14 cellular contexts compared by ENCODE assay signal in genomic region chr18:13235981-13236380, GRCh38. TPM values are rescaled to one million over a fixed set of nuclear protein-coding genes. Genes with fewer than 3 reads are reported as not detected.
A peak's percentile ranks its signal among the peaks of the same experiment; 100 is the strongest.
DNase-seq lines count a peak whose midpoint lies in the region; ATAC-seq and TF ChIP-seq lines count a peak whose summit lies in the region.
"Had no signal": no experiment of that assay in that cellular context is flagged by ENCODE, and none has a peak within 500 bp of the region (broad histone marks: within the 10 kb centered on the region; RNA-seq: fewer than 3 reads in every experiment).

No MANE protein-coding gene starts in this region.

- in situ Hi-C loops in G401 (cut with HindIII; ENCODE audit: low sequenced_read_pairs), result no loop called here

- no peak overlapping the region for H2AFZ ChIP-seq in hepatocyte
- H2AFZ ChIP-seq: GM23248 had no signal

- no peak overlapping the region for H3K4me3 Mint-ChIP-seq in endothelial cell (ENCODE audit: unreplicated experiment)
- no peak overlapping the region for H3K4me3 Mint-ChIP-seq in HFFc6
- H3K4me3 Mint-ChIP-seq: activated T-cell treated with anti-CD3 and anti-CD28 coated beads, Interleukin-2, amount 50 U/mL, for 72 hours; CD4-positive, CD25-positive, alpha-beta regulatory T cell; stimulated activated effector memory CD8-positive, alpha-beta T cell treated with anti-CD3 and anti-CD28 coated beads, Interleukin-12 subunit alpha, Interleukin-12 subunit beta, amount 100 ng/mL, for 72 hours had no signal

- H3K4me3 ChIP-seq in body of pancreas (no peak overlapping the region), hepatocyte (no peak overlapping the region), skeletal muscle tissue (ENCODE audit: low read length in 3 of 3) (no peak overlapping the region)
- H3K4me3 ChIP-seq: GM23248, prostate gland had no signal

- peaks cover 16% of the 10 kb centered on the region for H4K20me1 ChIP-seq in hepatocyte (ENCODE audit: insufficient read depth, poor library complexity, severe bottlenecking)

- no peak for TF ChIP-seq CTCF in body of pancreas (IDR thresholded peaks at IDR 0.05)
- no peak for TF ChIP-seq CTCF in hepatocyte (IDR thresholded peaks at IDR 0.05; ENCODE audit: poor library complexity)
- TF ChIP-seq CTCF in endothelial cell (IDR thresholded peaks at IDR 0.05; ENCODE audit: unreplicated experiment), result no peak
- TF ChIP-seq CTCF in HFFc6 (IDR thresholded peaks at IDR 0.05), result no peak

- peak overlapping the region; percentile 7 for H3K4me2 ChIP-seq in hepatocyte

- H3K36me3 ChIP-seq in body of pancreas (replicated peaks in 1 of 2; ENCODE audit: insufficient read depth in 1 of 2, low read depth in 2 of 2) (no peaks in the 10 kb centered on the region), hepatocyte (replicated peaks; ENCODE audit: insufficient read depth, low read depth) (no peaks in the 10 kb centered on the region), skeletal muscle tissue (ENCODE audit: control insufficient read depth in 3 of 3, insufficient read depth in 3 of 3, low read length in 3 of 3) (no peaks in the 10 kb centered on the region)
- H3K36me3 ChIP-seq: prostate gland had no signal

- H3K9me3 Mint-ChIP-seq in endothelial cell (ENCODE audit: unreplicated experiment), result no peaks in the 10 kb centered on the region
- H3K9me3 Mint-ChIP-seq in HFFc6, result no peaks in the 10 kb centered on the region; the same call in 1 of the 2 replicates
- H3K9me3 Mint-ChIP-seq: activated T-cell treated with anti-CD3 and anti-CD28 coated beads, Interleukin-2, amount 50 U/mL, for 72 hours; CD4-positive, CD25-positive, alpha-beta regulatory T cell; stimulated activated effector memory CD8-positive, alpha-beta T cell treated with anti-CD3 and anti-CD28 coated beads, Interleukin-12 subunit alpha, Interleukin-12 subunit beta, amount 100 ng/mL, for 72 hours had no signal

- no peaks in the 10 kb centered on the region for H3K9me2 ChIP-seq in hepatocyte (replicated peaks; ENCODE audit: insufficient read depth)

- H3K4me1 ChIP-seq in body of pancreas (no peaks in the 10 kb centered on the region), hepatocyte (ENCODE audit: insufficient read depth) (peaks cover 4% of the 10 kb centered on the region), skeletal muscle tissue (ENCODE audit: control insufficient read depth in 3 of 3, insufficient read depth in 3 of 3, low read length in 3 of 3) (peaks cover 20 to 32% (median 23%) of the 10 kb centered on the region in 3 donors)
- H3K4me1 ChIP-seq: prostate gland had no signal

- H3K27ac ChIP-seq in body of pancreas (no peak overlapping the region), hepatocyte (peak overlapping the region; percentile 9), skeletal muscle tissue (ENCODE audit: low read depth, low read length) (peak overlapping the region; percentile 67)
- H3K27ac ChIP-seq: GM23248, prostate gland had no signal

- intact Hi-C loops in body of pancreas (cut with DNase I), result no loop called here

- H3K79me2 ChIP-seq in hepatocyte, result peaks cover 8% of the 10 kb centered on the region

- peak; percentile 37 for ATAC-seq in body of pancreas
- ATAC-seq: activated T-cell treated with anti-CD3 and anti-CD28 coated beads, Interleukin-2, amount 50 U/mL, for 72 hours; stimulated activated effector memory CD8-positive, alpha-beta T cell treated with anti-CD3 and anti-CD28 coated beads, Interleukin-12 subunit alpha, Interleukin-12 subunit beta, amount 100 ng/mL, for 72 hours had no signal

- H3K27me3 ChIP-seq in body of pancreas, result no peaks in the 10 kb centered on the region
- H3K27me3 ChIP-seq in hepatocyte, result no peaks in the 10 kb centered on the region
- no peaks in the 10 kb centered on the region for H3K27me3 ChIP-seq in skeletal muscle tissue (ENCODE audit: control insufficient read depth in 3 of 3, insufficient read depth in 3 of 3, low read length in 3 of 3)

- H3K27ac Mint-ChIP-seq in endothelial cell (ENCODE audit: unreplicated experiment), result no peak overlapping the region
- no peak overlapping the region for H3K27ac Mint-ChIP-seq in HFFc6
- H3K27ac Mint-ChIP-seq: activated T-cell treated with anti-CD3 and anti-CD28 coated beads, Interleukin-2, amount 50 U/mL, for 72 hours; CD4-positive, CD25-positive, alpha-beta regulatory T cell; stimulated activated effector memory CD8-positive, alpha-beta T cell treated with anti-CD3 and anti-CD28 coated beads, Interleukin-12 subunit alpha, Interleukin-12 subunit beta, amount 100 ng/mL, for 72 hours had no signal

- H3K4me1 Mint-ChIP-seq in endothelial cell (ENCODE audit: unreplicated experiment) (no peaks in the 10 kb centered on the region), HFFc6 (ENCODE audit: low read depth) (no peaks in the 10 kb centered on the region)
- H3K4me1 Mint-ChIP-seq: stimulated activated effector memory CD8-positive, alpha-beta T cell treated with anti-CD3 and anti-CD28 coated beads, Interleukin-12 subunit alpha, Interleukin-12 subunit beta, amount 100 ng/mL, for 72 hours had no signal

- H3K36me3 Mint-ChIP-seq in endothelial cell (ENCODE audit: low read depth, unreplicated experiment) (peaks cover 6% of the 10 kb centered on the region), HFFc6 (ENCODE audit: low read depth) (no peaks in the 10 kb centered on the region)
- H3K36me3 Mint-ChIP-seq: CD4-positive, CD25-positive, alpha-beta regulatory T cell; stimulated activated effector memory CD8-positive, alpha-beta T cell treated with anti-CD3 and anti-CD28 coated beads, Interleukin-12 subunit alpha, Interleukin-12 subunit beta, amount 100 ng/mL, for 72 hours had no signal

- no peak for TF ChIP-seq POLR2A in body of pancreas (IDR thresholded peaks at IDR 0.05)

- H3K27me3 Mint-ChIP-seq in endothelial cell (ENCODE audit: unreplicated experiment) (peaks cover 4% of the 10 kb centered on the region), HFFc6 (ENCODE audit: insufficient read depth) (peaks cover 14% of the 10 kb centered on the region)

- 80 to 83% methylated on average over 8 of the region's 8 CpGs for WGBS in body of pancreas, 2 donors
- 53% methylated on average over 8 of the region's 8 CpGs for WGBS in hepatocyte (ENCODE audit: low lambda C conversion rate, missing lambda C conversion rate)

- no peaks in the 10 kb centered on the region for H3K9me3 ChIP-seq in body of pancreas
- H3K9me3 ChIP-seq in hepatocyte (ENCODE audit: low read depth), result no peaks in the 10 kb centered on the region
- H3K9me3 ChIP-seq in skeletal muscle tissue (ENCODE audit: control insufficient read depth in 3 of 3, low read length in 3 of 3), result no peaks in the 10 kb centered on the region
- H3K9me3 ChIP-seq: prostate gland had no signal

- DNase-seq in G401 (ENCODE audit: low spot score) (peak; percentile 88), body of pancreas (peak; percentile 12 to 39 (median 31)), hepatocyte (ENCODE audit: low spot score) (peak; percentile 50), endothelial cell (ENCODE audit: low spot score) (no peak), HuH-7 (ENCODE audit: low spot score) (no peak), NCI-H1930 (lab: John Stamatoyannopoulos, UW) (no peak), HFFc6 (no peak)
- DNase-seq: activated CD4-positive, CD25-positive, alpha-beta regulatory T cell treated with anti-CD3 and anti-CD28 coated beads, Interleukin-2, amount 50 U/mL, for 72 hours; activated T-cell treated with anti-CD3 and anti-CD28 coated beads, Interleukin-2, amount 50 U/mL, for 72 hours; CD4-positive, CD25-positive, alpha-beta regulatory T cell; GM23248 had no signal

- H3K9ac ChIP-seq in skeletal muscle tissue (ENCODE audit: low read depth in 1 of 3, low read length in 3 of 3), result no peak overlapping the region
- H3K9ac ChIP-seq: GM23248 had no signal

RNA-seq across cellular contexts. Expression of gene LDLRAD4, which starts 17.4 kb away (rescaled TPM):
- total RNA-seq in G401 (2014; rRNA removed; shearing (Covaris generic)), result 0.06 TPM in 1 of 2 replicates, not detected in the other
- total RNA-seq in body of pancreas (10 to 100 TPM in 1 of 2 donors, 1 to 10 TPM in 1; 8.6 to 35.9 TPM), hepatocyte (13.3 and 15.1 TPM in 2 replicates), skeletal muscle tissue (18.3 TPM), endothelial cell (ENCODE audit: unreplicated experiment) (34.1 TPM)
- polyA plus RNA-seq in hepatocyte, result 17.5 and 29.0 TPM in 2 replicates
- not detected for total RNA-seq in HFFc6 (2021; fragmentation: NEBNext Ultra II Directional; extraction: Animal tissue kit (Norgen Biotek cat#: 25700))
- total RNA-seq: GM23248 had no signal
- polyA plus RNA-seq: GM23248 had no signal

Comparison
In these comparisons a context has a peak if more than half of its experiments do, and no peak if none do; other contexts are left out.
1. DNase-seq: peak in G401 (single experiment), body of pancreas (4 of 4) and hepatocyte (single experiment); none in endothelial cell (single experiment), HuH-7 (single experiment), NCI-H1930 (0 of 2) and HFFc6 (single experiment).
2. H3K27ac ChIP-seq: peak in hepatocyte (single experiment) and skeletal muscle tissue (single experiment); none in body of pancreas (0 of 4).